ENCODE assay signal across 13 cellular contexts in genomic region chr6:152634773-152635172, GRCh38. TPM values are rescaled to one million over a fixed set of nuclear protein-coding genes. Genes with fewer than 3 reads are reported as not detected.
DNase-seq lines count a peak whose midpoint lies in the region; ATAC-seq, FAIRE-seq and TF ChIP-seq lines count a peak whose summit lies in the region.
"Had no signal": no experiment of that assay in that cellular context is flagged by ENCODE, and none has a peak within 500 bp of the region (broad histone marks: within the 10 kb centered on the region; RNA-seq: fewer than 3 reads in every experiment).

No MANE protein-coding gene starts in this region.

- H3K27ac Mint-ChIP-seq in effector memory CD8-positive, alpha-beta T cell: peak overlapping the region; percentile 90 to 97
- H3K27ac Mint-ChIP-seq in activated naive CD4-positive, alpha-beta T cell treated with anti-CD3 and anti-CD28 coated beads, Interleukin-2, amount 10 ng/mL, durations not matched to agents 7 days and 5 days: no peak overlapping the region

- FAIRE-seq in GM12892 (lab: Jason Lieb, UNC) (no peak), frontal cortex (lab: Jason Lieb, UNC) (no peak)
- FAIRE-seq: bronchial epithelial cell had no signal

- DNase-seq in GM12892 (ENCODE audit: insufficient read length) (peak; percentile 5), frontal cortex (ENCODE audit: low spot score in 2 of 2) (no peak), NCI-H2029 treated with DMSO at 0.1 percent for 48 hours (lab: John Stamatoyannopoulos, UW) (no peak), erythroblast (lab: John Stamatoyannopoulos, UW) (no peak)
- peak; percentile 59 to 71 (median 60) for DNase-seq in effector memory CD8-positive, alpha-beta T cell
- DNase-seq in activated naive CD4-positive, alpha-beta T cell treated with anti-CD3 and anti-CD28 coated beads, Interleukin-2, amount 10 ng/mL, durations not matched to agents 7 days and 5 days: no peak
- DNase-seq: DMS 273 treated with DMSO at 0.1 percent for 48 hours; NCI-H1417 treated with DMSO at 0.1 percent for 48 hours; Right ventricle myocardium superior; stimulated activated naive CD4-positive, alpha-beta T cell had no signal

- H3K4me1 Mint-ChIP-seq in effector memory CD8-positive, alpha-beta T cell (ENCODE audit: low read depth in 2 of 2): peaks cover 49 to 65% of the 10 kb centered on the region in 2 donors
- peaks cover 13% of the 10 kb centered on the region for H3K4me1 Mint-ChIP-seq in activated naive CD4-positive, alpha-beta T cell treated with anti-CD3 and anti-CD28 coated beads, Interleukin-2, amount 10 ng/mL, durations not matched to agents 7 days and 5 days

- CTCF ChIA-PET in activated naive CD4-positive, alpha-beta T cell treated with anti-CD3 and anti-CD28 coated beads, Interleukin-2, amount 10 ng/mL, durations not matched to agents 7 days and 5 days (lab: Charles Lee): no interaction called here

- TF ChIP-seq POLR2A in GM12892 (IDR thresholded peaks at IDR 0.05; ENCODE audit: low read depth, low read length) (no peak), erythroblast (IDR thresholded peaks at IDR 0.05; ENCODE audit: low read length) (no peak)

- H3K27me3 Mint-ChIP-seq in effector memory CD8-positive, alpha-beta T cell: peaks cover 0 to 9% of the 10 kb centered on the region in 2 donors
- H3K27me3 Mint-ChIP-seq in activated naive CD4-positive, alpha-beta T cell treated with anti-CD3 and anti-CD28 coated beads, Interleukin-2, amount 10 ng/mL, durations not matched to agents 7 days and 5 days: peaks cover 38% of the 10 kb centered on the region

- ATAC-seq in GM19463 (IDR thresholded peaks at IDR 0.05; ENCODE audit: unreplicated experiment) (peak; percentile 41), HG03196 (IDR thresholded peaks at IDR 0.05; ENCODE audit: unreplicated experiment) (peak; percentile 66)
- ATAC-seq in effector memory CD8-positive, alpha-beta T cell (replicated peaks): peak; percentile 93

- peak overlapping the region; percentile 93 to 98 for H3K4me3 Mint-ChIP-seq in effector memory CD8-positive, alpha-beta T cell
- no peak overlapping the region for H3K4me3 Mint-ChIP-seq in activated naive CD4-positive, alpha-beta T cell treated with anti-CD3 and anti-CD28 coated beads, Interleukin-2, amount 10 ng/mL, durations not matched to agents 7 days and 5 days

- H3K9me3 Mint-ChIP-seq in effector memory CD8-positive, alpha-beta T cell: no peaks in the 10 kb centered on the region
- H3K9me3 Mint-ChIP-seq in activated naive CD4-positive, alpha-beta T cell treated with anti-CD3 and anti-CD28 coated beads, Interleukin-2, amount 10 ng/mL, durations not matched to agents 7 days and 5 days: no peaks in the 10 kb centered on the region

- H3K36me3 Mint-ChIP-seq in effector memory CD8-positive, alpha-beta T cell (ENCODE audit: insufficient read depth): no peaks in the 10 kb centered on the region
- no peaks in the 10 kb centered on the region for H3K36me3 Mint-ChIP-seq in activated naive CD4-positive, alpha-beta T cell treated with anti-CD3 and anti-CD28 coated beads, Interleukin-2, amount 10 ng/mL, durations not matched to agents 7 days and 5 days

RNA-seq across cellular contexts. Expression of gene SYNE1, which starts 2.4 kb away (rescaled TPM):
- polyA plus RNA-seq in GM12892 (2012; ENCODE audit: missing spikeins): 5.6 TPM
- 137 TPM for total RNA-seq in frontal cortex

Comparison
In these comparisons a context has a peak if more than half of its experiments do, and no peak if none do; other contexts are left out.
1. DNase-seq: peak in GM12892 (single experiment) and effector memory CD8-positive, alpha-beta T cell (3 of 3); none in frontal cortex (0 of 2), NCI-H2029 treated with DMSO at 0.1 percent for 48 hours (single experiment), erythroblast (0 of 2) and activated naive CD4-positive, alpha-beta T cell treated with anti-CD3 and anti-CD28 coated beads, Interleukin-2, amount 10 ng/mL, durations not matched to agents 7 days and 5 days (single experiment).
2. ATAC-seq: peak in every context shown above with its lines; median percentile 93 in effector memory CD8-positive, alpha-beta T cell; 66 in HG03196; 41 in GM19463.